In the genomic region with DNA sequence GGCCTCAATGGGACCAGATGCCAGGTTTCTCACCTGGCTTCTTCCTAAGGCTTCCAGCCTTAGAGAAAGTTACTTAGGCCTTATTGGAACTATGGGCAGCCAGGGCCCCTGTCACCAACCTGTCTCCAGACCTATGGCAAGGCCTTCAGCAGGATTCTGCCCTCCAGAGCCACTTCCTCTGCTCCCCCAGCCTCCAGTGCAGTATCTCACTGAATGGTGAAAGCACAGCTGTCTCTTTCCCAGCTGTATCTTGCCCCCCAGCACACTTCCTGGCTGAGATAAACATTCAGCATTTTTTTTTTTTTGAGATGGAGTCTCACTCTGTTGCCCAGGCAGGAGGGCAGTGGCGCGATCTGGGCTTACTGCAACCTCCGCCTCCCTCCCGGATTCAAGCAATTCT, we compare ENCODE assay signal across 16 cellular contexts. TPM values are rescaled to one million over a fixed set of nuclear protein-coding genes. Genes with fewer than 3 reads are reported as not detected.
A peak's percentile ranks its signal among the peaks of the same experiment; 100 is the strongest.
DNase-seq lines count a peak whose midpoint lies in the region; ATAC-seq and TF ChIP-seq lines count a peak whose summit lies in the region.
"Had no signal": no experiment of that assay in that cellular context is flagged by ENCODE, and none has a peak within 500 bp of the region (broad histone marks: within the 10 kb centered on the region; RNA-seq: fewer than 3 reads in every experiment).

No MANE protein-coding gene starts in this region.

- no TSS peak for BruUV-seq in Calu3 (replicated peaks; lab: Mats Ljungman, UMichigan)

- CTCF ChIA-PET in Calu3 (lab: Charles Lee) = interaction anchor here (2.3 kb wide), 1 partner anchor 9 kb away, joined by 18 read pairs; no protein-coding TSS in a partner anchor
- CTCF ChIA-PET in activated CD8-positive, alpha-beta T cell treated with anti-CD3 and anti-CD28 coated beads for 36 hours (lab: Charles Lee) = interaction anchor here (0.9 to 3.4 kb wide), 6 partner anchors 9 to 318 kb away, joined by 3 to 49 read pairs (median 8); a partner anchor contains a TSS

- H3K27me3 Mint-ChIP-seq in Calu3 (ENCODE audit: unreplicated experiment) = no peaks in the 10 kb centered on the region
- no peaks in the 10 kb centered on the region for H3K27me3 Mint-ChIP-seq in activated CD8-positive, alpha-beta T cell treated with anti-CD3 and anti-CD28 coated beads for 36 hours
- H3K27me3 Mint-ChIP-seq in memory B cell = no peaks in the 10 kb centered on the region
- H3K27me3 Mint-ChIP-seq: activated B cell treated with CpG ODN at 0.5 μM for 24 hours had no signal

- H3K4me1 Mint-ChIP-seq in Calu3 (ENCODE audit: low read depth, unreplicated experiment) (peaks cover 21% of the 10 kb centered on the region), memory B cell (peaks cover 23% of the 10 kb centered on the region)
- H3K4me1 Mint-ChIP-seq in activated CD8-positive, alpha-beta T cell treated with anti-CD3 and anti-CD28 coated beads for 36 hours (ENCODE audit: low read depth) = peaks cover 11% of the 10 kb centered on the region

- no peaks in the 10 kb centered on the region for H4K20me1 ChIP-seq in BLaER1

- H3K9me3 ChIP-seq in BLaER1 = no peaks in the 10 kb centered on the region
- H3K9me3 ChIP-seq: colonic mucosa, psoas muscle had no signal

- H3K27ac Mint-ChIP-seq in Calu3 (ENCODE audit: unreplicated experiment) (no peak overlapping the region), memory B cell (no peak overlapping the region)
- no peak overlapping the region for H3K27ac Mint-ChIP-seq in activated CD8-positive, alpha-beta T cell treated with anti-CD3 and anti-CD28 coated beads for 36 hours
- H3K27ac Mint-ChIP-seq: activated B cell treated with CpG ODN at 0.5 μM for 24 hours had no signal

- H3K4me1 ChIP-seq in BLaER1 = peaks cover 24% of the 10 kb centered on the region
- H3K4me1 ChIP-seq: colonic mucosa had no signal

- POLR2A ChIA-PET in activated CD8-positive, alpha-beta T cell treated with anti-CD3 and anti-CD28 coated beads for 36 hours (lab: Charles Lee) = interaction anchor here (0.9 to 1.3 kb wide), 4 partner anchors 9 to 78 kb away, joined by 3 to 5 read pairs (median 4); no protein-coding TSS in a partner anchor

- peak overlapping the region; percentile 99 for H3K4me2 ChIP-seq in BLaER1

- no peak for TF ChIP-seq CTCF in Calu3 (IDR thresholded peaks at IDR 0.05; ENCODE audit: unreplicated experiment)
- no peak for TF ChIP-seq CTCF in activated CD8-positive, alpha-beta T cell treated with anti-CD3 and anti-CD28 coated beads for 36 hours (IDR thresholded peaks at IDR 0.05)

- no peak for ATAC-seq in activated CD8-positive, alpha-beta T cell treated with anti-CD3 and anti-CD28 coated beads for 36 hours
- no peak for ATAC-seq in memory B cell (ENCODE audit: low read depth)
- no peak for ATAC-seq in HG02885 (IDR thresholded peaks at IDR 0.05; ENCODE audit: poor library complexity, unreplicated experiment)
- ATAC-seq in HG02798 (IDR thresholded peaks at IDR 0.05; ENCODE audit: poor library complexity, unreplicated experiment) = no peak
- ATAC-seq in HG03280 (IDR thresholded peaks at IDR 0.05; ENCODE audit: unreplicated experiment) = no peak
- ATAC-seq: psoas muscle had no signal

- H3K36me3 Mint-ChIP-seq in Calu3 (ENCODE audit: insufficient read depth, unreplicated experiment) (peaks cover 27% of the 10 kb centered on the region), memory B cell (peaks cover 16% of the 10 kb centered on the region)
- H3K36me3 Mint-ChIP-seq in activated CD8-positive, alpha-beta T cell treated with anti-CD3 and anti-CD28 coated beads for 36 hours (ENCODE audit: low read depth) = peaks cover 2% of the 10 kb centered on the region

- peak overlapping the region; percentile 95 for H3K4me3 Mint-ChIP-seq in Calu3 (ENCODE audit: low read depth, unreplicated experiment)
- H3K4me3 Mint-ChIP-seq in activated CD8-positive, alpha-beta T cell treated with anti-CD3 and anti-CD28 coated beads for 36 hours = peak overlapping the region; percentile 90
- H3K4me3 Mint-ChIP-seq in memory B cell = peak overlapping the region; percentile 95

- H3K4me3 ChIP-seq in BLaER1 = no peak overlapping the region
- H3K4me3 ChIP-seq: colonic mucosa had no signal

- DNase-seq in Calu3 (no peak), memory B cell (ENCODE audit: low spot score in 2 of 2) (no peak), NOMO-1 treated with dmso at 0.1 percent for 144 hours (lab: John Stamatoyannopoulos, UW; ENCODE audit: unreplicated experiment) (no peak)
- no peak for DNase-seq in activated CD8-positive, alpha-beta T cell treated with anti-CD3 and anti-CD28 coated beads for 36 hours
- DNase-seq: activated B cell treated with CpG ODN at 0.5 μM for 24 hours, activated gamma-delta T cell, colonic mucosa, NCI-H1436, NCI-H510A treated with DMSO at 0.1 percent for 48 hours, psoas muscle, Right ventricle myocardium superior had no signal

- H3K27me3 ChIP-seq in BLaER1 = no peaks in the 10 kb centered on the region
- H3K27me3 ChIP-seq: colonic mucosa had no signal

- peak overlapping the region; percentile 10; the same call in 1 of the 2 replicates for H3K27ac ChIP-seq in BLaER1
- H3K27ac ChIP-seq: C4-2B, colonic mucosa had no signal

- H3K9ac ChIP-seq in BLaER1 = peak overlapping the region; percentile 52; the same call in 1 of the 2 replicates

- H3K36me3 ChIP-seq in BLaER1 = peaks cover 5% of the 10 kb centered on the region; the same call in 1 of the 2 replicates
- H3K36me3 ChIP-seq: colonic mucosa had no signal

- intact Hi-C loops in Calu3 (cut with micrococcal nuclease; ENCODE audit: unreplicated experiment) = no loop called here
- intact Hi-C loops in activated CD8-positive, alpha-beta T cell treated with anti-CD3 and anti-CD28 coated beads for 36 hours (cut with micrococcal nuclease) = no loop called here

- no peaks in the 10 kb centered on the region for H3K9me3 Mint-ChIP-seq in Calu3 (ENCODE audit: low read depth, unreplicated experiment)
- H3K9me3 Mint-ChIP-seq in activated CD8-positive, alpha-beta T cell treated with anti-CD3 and anti-CD28 coated beads for 36 hours = no peaks in the 10 kb centered on the region
- H3K9me3 Mint-ChIP-seq in memory B cell = no peaks in the 10 kb centered on the region
- H3K9me3 Mint-ChIP-seq: activated B cell treated with CpG ODN at 0.5 μM for 24 hours had no signal

RNA-seq across cellular contexts. Expression of a gene that starts 1.5 kb away (rescaled TPM):
- 18.9 and 32.8 TPM in 2 replicates for total RNA-seq in Calu3 (2022)
- total RNA-seq in activated CD8-positive, alpha-beta T cell treated with anti-CD3 and anti-CD28 coated beads for 36 hours = 1 to 10 TPM; 8.0 to 8.6 TPM

RNA-seq across cellular contexts. Expression of a gene that starts 20.4 kb away (rescaled TPM):
- total RNA-seq in Calu3 (2022) = 2.9 and 3.7 TPM in 2 replicates
- total RNA-seq in activated CD8-positive, alpha-beta T cell treated with anti-CD3 and anti-CD28 coated beads for 36 hours = 1 to 10 TPM; 5.4 to 7.6 TPM

RNA-seq across cellular contexts. Expression of a gene that starts 35.0 kb away (rescaled TPM):
- total RNA-seq in Calu3 (2022) = 669 and 679 TPM in 2 replicates
- 1,000 to 10,000 TPM; 1,485 to 1,525 TPM for total RNA-seq in activated CD8-positive, alpha-beta T cell treated with anti-CD3 and anti-CD28 coated beads for 36 hours
